In the genomic region with DNA sequence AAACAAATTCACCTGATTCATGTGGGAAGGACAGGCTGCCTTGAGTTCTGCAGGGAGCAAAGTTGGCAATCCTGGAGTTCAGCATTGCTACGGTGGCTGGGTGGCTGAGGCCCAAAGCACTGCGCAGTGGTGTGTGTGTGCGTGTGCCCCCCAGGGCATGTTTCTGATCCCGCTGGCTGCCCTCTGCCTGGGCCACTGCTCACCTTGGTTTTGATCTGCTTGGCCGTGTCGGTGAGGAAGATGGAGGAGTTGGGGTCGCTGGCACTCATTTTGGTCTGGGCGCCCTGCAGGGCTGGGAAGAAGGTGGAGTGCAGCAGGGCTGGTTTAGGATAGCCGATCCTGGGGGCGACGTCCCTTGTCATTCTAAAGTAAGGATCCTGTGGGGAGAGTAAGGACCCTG, we compare ENCODE assay signal across 15 cellular contexts. TPM values are rescaled to one million over a fixed set of nuclear protein-coding genes. Genes with fewer than 3 reads are reported as not detected.
DNase-seq lines count a peak whose midpoint lies in the region; ATAC-seq and TF ChIP-seq lines count a peak whose summit lies in the region.
"Had no signal": no experiment of that assay in that cellular context is flagged by ENCODE, and none has a peak within 500 bp of the region (broad histone marks: within the 10 kb centered on the region; RNA-seq: fewer than 3 reads in every experiment).

No MANE protein-coding gene starts in this region.

- no peaks in the 10 kb centered on the region for H4K20me1 ChIP-seq in MM.1S (ENCODE audit: insufficient read depth, low read length)

- peaks cover 41% of the 10 kb centered on the region for H3K4me1 Mint-ChIP-seq in activated CD4-positive, alpha-beta memory T cell treated with anti-CD3 and anti-CD28 coated beads, Interleukin-2, amount 10 ng/mL, durations not matched to agents 7 days and 5 days

- CTCF ChIA-PET in activated CD4-positive, alpha-beta memory T cell treated with anti-CD3 and anti-CD28 coated beads, Interleukin-2, amount 10 ng/mL, durations not matched to agents 7 days and 5 days (lab: Charles Lee) = interaction anchor here (1.7 kb wide), 1 partner anchor 36 kb away, joined by 4 read pairs; no protein-coding TSS in a partner anchor

- H3K9me3 Mint-ChIP-seq in activated CD4-positive, alpha-beta memory T cell treated with anti-CD3 and anti-CD28 coated beads, Interleukin-2, amount 10 ng/mL, durations not matched to agents 7 days and 5 days = no peaks in the 10 kb centered on the region

- H3K4me3 ChIP-seq in esophagus muscularis mucosa = no peak overlapping the region
- no peak overlapping the region for H3K4me3 ChIP-seq in sigmoid colon
- no peak overlapping the region for H3K4me3 ChIP-seq in MM.1S (ENCODE audit: low read length)
- H3K4me3 ChIP-seq: MG63, uterus had no signal

- peak overlapping the region; percentile 67 for H3K27ac Mint-ChIP-seq in activated CD4-positive, alpha-beta memory T cell treated with anti-CD3 and anti-CD28 coated beads, Interleukin-2, amount 10 ng/mL, durations not matched to agents 7 days and 5 days

- TF ChIP-seq CTCF in GM13977 (IDR thresholded peaks at IDR 0.05; ENCODE audit: extremely low read depth, insufficient read depth, missing control alignments) (no peak), esophagus muscularis mucosa (IDR thresholded peaks at IDR 0.05) (no peak), sigmoid colon (IDR thresholded peaks at IDR 0.05) (no peak), MM.1S (IDR thresholded peaks at IDR 0.05; ENCODE audit: low read length) (no peak)

- no peak overlapping the region for H3K9ac ChIP-seq in MM.1S (ENCODE audit: low read length)
- H3K9ac ChIP-seq: parathyroid adenoma had no signal

- 92% methylated on average over 9 of the region's 11 CpGs for WGBS in esophagus muscularis mucosa
- 95 to 98% methylated on average over 11 of the region's 11 CpGs for whole genome bisulfite sequencing in sigmoid colon, 2 donors

- in situ Hi-C loops in GM13977 (cut with MboI; ENCODE audit: low pct_unique_long_range_greater_than_20kb, low sequenced_read_pairs, unreplicated experiment) = no loop called here

- peaks cover 79% of the 10 kb centered on the region for H3K36me3 Mint-ChIP-seq in activated CD4-positive, alpha-beta memory T cell treated with anti-CD3 and anti-CD28 coated beads, Interleukin-2, amount 10 ng/mL, durations not matched to agents 7 days and 5 days (ENCODE audit: low read depth)

- no peak for TF ChIP-seq EP300 in esophagus muscularis mucosa (IDR thresholded peaks at IDR 0.05)
- no peak for TF ChIP-seq EP300 in sigmoid colon (IDR thresholded peaks at IDR 0.05)

- no peak for ATAC-seq in HG03095 (IDR thresholded peaks at IDR 0.05; ENCODE audit: unreplicated experiment)

- DNase-seq in GM13977 (ENCODE audit: low spot score) (peak; percentile 9), esophagus muscularis mucosa (ENCODE audit: extremely low spot score) (no peak), sigmoid colon (no peak), NCI-H2227 (lab: John Stamatoyannopoulos, UW; ENCODE audit: unreplicated experiment) (no peak), MM.1S (no peak), putamen (ENCODE audit: low spot score) (no peak)
- DNase-seq in activated CD4-positive, alpha-beta memory T cell treated with anti-CD3 and anti-CD28 coated beads, Interleukin-2, amount 10 ng/mL, durations not matched to agents 7 days and 5 days = no peak
- DNase-seq: COR-L47, MG63, uterus, WERI-Rb-1 had no signal

- intact Hi-C loops in esophagus muscularis mucosa (cut with DNase I) (no loop called here), sigmoid colon (cut with DNase I) (no loop called here)

- no peaks in the 10 kb centered on the region for H3K27me3 Mint-ChIP-seq in activated CD4-positive, alpha-beta memory T cell treated with anti-CD3 and anti-CD28 coated beads, Interleukin-2, amount 10 ng/mL, durations not matched to agents 7 days and 5 days

- H3K36me3 ChIP-seq in esophagus muscularis mucosa (peaks cover 15 to 73% (median 57%) of the 10 kb centered on the region in 4 donors), sigmoid colon (peaks cover 0 to 53% (median 16%) of the 10 kb centered on the region in 4 donors), MM.1S (replicated peaks; ENCODE audit: insufficient read depth, low read length) (no peaks in the 10 kb centered on the region)
- H3K36me3 ChIP-seq: uterus had no signal

- TF ChIP-seq POLR2A in esophagus muscularis mucosa (IDR thresholded peaks at IDR 0.05; ENCODE audit: low read depth) (no peak), sigmoid colon (IDR thresholded peaks at IDR 0.05) (no peak)

- no peaks in the 10 kb centered on the region for H3K79me2 ChIP-seq in MM.1S (ENCODE audit: low read length)
- H3K79me2 ChIP-seq: parathyroid adenoma had no signal

- H3K27me3 ChIP-seq in esophagus muscularis mucosa = no peaks in the 10 kb centered on the region
- no peaks in the 10 kb centered on the region for H3K27me3 ChIP-seq in sigmoid colon
- H3K27me3 ChIP-seq in MM.1S (replicated peaks; ENCODE audit: insufficient read depth, low read length) = no peaks in the 10 kb centered on the region
- H3K27me3 ChIP-seq: MG63, uterus had no signal

- H3K9me3 ChIP-seq in esophagus muscularis mucosa (no peaks in the 10 kb centered on the region), sigmoid colon (no peaks in the 10 kb centered on the region), MM.1S (replicated peaks; ENCODE audit: insufficient read depth, low read length) (no peaks in the 10 kb centered on the region)
- H3K9me3 ChIP-seq: MG63, uterus had no signal

- H2AFZ ChIP-seq in MM.1S (ENCODE audit: low read length) = no peak overlapping the region
- H2AFZ ChIP-seq: parathyroid adenoma had no signal

- H3K4me1 ChIP-seq in esophagus muscularis mucosa (peaks cover 20 to 27% (median 23%) of the 10 kb centered on the region in 4 donors), sigmoid colon (peaks cover 0 to 23% (median 16%) of the 10 kb centered on the region in 4 donors), MM.1S (ENCODE audit: low read length) (no peaks in the 10 kb centered on the region)
- H3K4me1 ChIP-seq: parathyroid adenoma had no signal

- H3K27ac ChIP-seq in esophagus muscularis mucosa (replicated peaks in 1 of 4) = peak overlapping the region; percentile 64 to 78 (median 70)
- peak overlapping the region; percentile 53 to 83 (median 70) for H3K27ac ChIP-seq in sigmoid colon
- no peak overlapping the region for H3K27ac ChIP-seq in MM.1S (ENCODE audit: low read length)
- H3K27ac ChIP-seq: WERI-Rb-1 had no signal

- POLR2A ChIA-PET in activated CD4-positive, alpha-beta memory T cell treated with anti-CD3 and anti-CD28 coated beads, Interleukin-2, amount 10 ng/mL, durations not matched to agents 7 days and 5 days (lab: Charles Lee) = no interaction called here

- H3K9me2 ChIP-seq in MM.1S (replicated peaks; ENCODE audit: insufficient read depth, low read length) = no peaks in the 10 kb centered on the region

- no peak overlapping the region for H3K4me3 Mint-ChIP-seq in activated CD4-positive, alpha-beta memory T cell treated with anti-CD3 and anti-CD28 coated beads, Interleukin-2, amount 10 ng/mL, durations not matched to agents 7 days and 5 days

- no peak overlapping the region for H3K4me2 ChIP-seq in MM.1S (ENCODE audit: low read depth, low read length)

- no peaks in the 10 kb centered on the region for H3F3A ChIP-seq in MM.1S (ENCODE audit: insufficient read depth, low read length)

RNA-seq across cellular contexts. Expression of a gene that starts 19.1 kb away (rescaled TPM):
- total RNA-seq in activated CD4-positive, alpha-beta memory T cell treated with anti-CD3 and anti-CD28 coated beads, Interleukin-2, amount 10 ng/mL, durations not matched to agents 7 days and 5 days = not detected
- total RNA-seq in esophagus muscularis mucosa = not detected
- not detected for total RNA-seq in sigmoid colon
- polyA plus RNA-seq in sigmoid colon = under 1 TPM in 1 of 3 donors, not detected in 2; 0.22 TPM
- total RNA-seq: NCI-H460, uterus had no signal
- polyA plus RNA-seq: fibroblast of lung had no signal

RNA-seq across cellular contexts. Expression of a gene that starts 34.1 kb away (rescaled TPM):
- total RNA-seq in activated CD4-positive, alpha-beta memory T cell treated with anti-CD3 and anti-CD28 coated beads, Interleukin-2, amount 10 ng/mL, durations not matched to agents 7 days and 5 days = 1 to 10 TPM; 6.1 to 6.9 TPM
- total RNA-seq in esophagus muscularis mucosa = 10 to 100 TPM in 2 of 4 donors, 1 to 10 TPM in 2; 7.1 to 10.8 (median 9.4) TPM
- 10 to 100 TPM in 3 of 4 donors, 1 to 10 TPM in 1; 8.7 to 21.0 (median 11.5) TPM for total RNA-seq in sigmoid colon
- 1 to 10 TPM; 6.9 to 9.6 (median 7.3) TPM for polyA plus RNA-seq in sigmoid colon

RNA-seq across cellular contexts. Expression of a gene that starts 36.0 kb away (rescaled TPM):
- 1 to 10 TPM; 8.2 to 8.9 TPM for total RNA-seq in activated CD4-positive, alpha-beta memory T cell treated with anti-CD3 and anti-CD28 coated beads, Interleukin-2, amount 10 ng/mL, durations not matched to agents 7 days and 5 days
- total RNA-seq in esophagus muscularis mucosa (10 to 100 TPM; 37.4 to 63.0 (median 49.2) TPM), sigmoid colon (10 to 100 TPM; 18.5 to 40.4 (median 33.4) TPM)
- polyA plus RNA-seq in sigmoid colon = 10 to 100 TPM in 1 of 3 donors, 1 to 10 TPM in 2; 3.0 to 26.7 (median 3.7) TPM
